Comparison of ENCODE assay signal across 35 cellular contexts in genomic region chr1:203492486-203493130, GRCh38. TPM values are rescaled to one million over a fixed set of nuclear protein-coding genes. Genes with fewer than 3 reads are reported as not detected.
"Had no signal": no experiment of that assay in that cellular context is flagged by ENCODE, and none has a peak within 500 bp of the region (broad histone marks: within the 10 kb centered on the region; RNA-seq: fewer than 3 reads in every experiment).

No MANE protein-coding gene starts in this region.

- H3K4me1 Mint-ChIP-seq: activated naive CD8-positive, alpha-beta T cell treated with anti-CD3 and anti-CD28 coated beads for 36 hours had no signal

- H3K36me3 Mint-ChIP-seq: activated naive CD8-positive, alpha-beta T cell treated with anti-CD3 and anti-CD28 coated beads for 36 hours; immature natural killer cell; mesothelial cell of epicardium; naive B cell; stimulated activated memory B cell treated with anti-CD40 and anti-IgM and Interleukin-4, amounts not matched to agents 10 μg/mL and 1 μg/mL and 100 μg/mL, for 72 hours; type B pancreatic cell had no signal

- H3K4me3 ChIP-seq: adrenal gland, body of pancreas, cardiac muscle cell, esophagus muscularis mucosa, heart left ventricle, pancreas, prostate gland, vagina had no signal

- H3K27me3 Mint-ChIP-seq: activated naive CD8-positive, alpha-beta T cell treated with anti-CD3 and anti-CD28 coated beads for 36 hours; stimulated activated naive CD8-positive, alpha-beta T cell treated with anti-CD3 and anti-CD28 coated beads, Interleukin-15, amount 100 ng/mL, for 72 hours had no signal

- H3K4me1 ChIP-seq: foreskin keratinocyte, prostate gland had no signal

- H3K27ac Mint-ChIP-seq: activated naive CD4-positive, alpha-beta T cell treated with anti-CD3 and anti-CD28 coated beads for 36 hours; activated naive CD8-positive, alpha-beta T cell treated with anti-CD3 and anti-CD28 coated beads for 36 hours; activated T-helper 1 cell treated with anti-CD3 and anti-CD28 coated beads, Interleukin-12 subunit alpha, Interleukin-12 subunit beta, Interleukin-2, Interleukin-4 antibody, amounts not matched to agents 30 ng/mL and 10 ng/mL and 1 ng/mL, durations not matched to agents 14 hours and 24 hours and 36 hours; immature natural killer cell; mesothelial cell of epicardium; stimulated activated memory B cell treated with anti-CD40 and anti-IgM and Interleukin-4, amounts not matched to agents 10 μg/mL and 1 μg/mL and 100 μg/mL, for 72 hours; T-helper 2 cell treated with Interferon-gamma antibody and Interleukin-4, amounts not matched to agents 5 μg/mL and 100 μg/mL, for 36 hours; type B pancreatic cell had no signal

- H3K9me3 Mint-ChIP-seq: activated naive CD4-positive, alpha-beta T cell treated with anti-CD3 and anti-CD28 coated beads for 36 hours; activated naive CD8-positive, alpha-beta T cell treated with anti-CD3 and anti-CD28 coated beads for 36 hours; activated T-helper 1 cell treated with anti-CD3 and anti-CD28 coated beads, Interleukin-12 subunit alpha, Interleukin-12 subunit beta, Interleukin-2, Interleukin-4 antibody, amounts not matched to agents 30 ng/mL and 10 ng/mL and 1 ng/mL, durations not matched to agents 14 hours and 24 hours and 36 hours; immature natural killer cell; mesothelial cell of epicardium; naive B cell; stimulated activated memory B cell treated with anti-CD40 and anti-IgM and Interleukin-4, amounts not matched to agents 10 μg/mL and 1 μg/mL and 100 μg/mL, for 72 hours; stimulated activated naive CD8-positive, alpha-beta T cell treated with anti-CD3 and anti-CD28 coated beads, Interleukin-15, amount 100 ng/mL, for 72 hours; T-helper 2 cell treated with Interferon-gamma antibody and Interleukin-4, amounts not matched to agents 5 μg/mL and 100 μg/mL, for 36 hours; type B pancreatic cell had no signal

- H3K36me3 ChIP-seq: adrenal gland, cardiac muscle cell, heart left ventricle, pancreas, prostate gland, vagina had no signal

- ATAC-seq: body of pancreas; foreskin keratinocyte; heart left ventricle; pancreas; sciatic nerve; stimulated activated memory B cell treated with anti-CD40 and anti-IgM and Interleukin-4, amounts not matched to agents 10 μg/mL and 1 μg/mL and 100 μg/mL, for 72 hours; stimulated activated naive CD8-positive, alpha-beta T cell treated with anti-CD3 and anti-CD28 coated beads, Interleukin-15, amount 100 ng/mL, for 72 hours had no signal

- H3K9me3 ChIP-seq: adrenal gland, body of pancreas, esophagus muscularis mucosa, heart left ventricle, pancreas, prostate gland, vagina had no signal

- H3K4me3 Mint-ChIP-seq: activated naive CD4-positive, alpha-beta T cell treated with anti-CD3 and anti-CD28 coated beads for 36 hours; activated naive CD8-positive, alpha-beta T cell treated with anti-CD3 and anti-CD28 coated beads for 36 hours; activated T-helper 1 cell treated with anti-CD3 and anti-CD28 coated beads, Interleukin-12 subunit alpha, Interleukin-12 subunit beta, Interleukin-2, Interleukin-4 antibody, amounts not matched to agents 30 ng/mL and 10 ng/mL and 1 ng/mL, durations not matched to agents 14 hours and 24 hours and 36 hours; immature natural killer cell; mesothelial cell of epicardium; stimulated activated memory B cell treated with anti-CD40 and anti-IgM and Interleukin-4, amounts not matched to agents 10 μg/mL and 1 μg/mL and 100 μg/mL, for 72 hours; stimulated activated naive CD8-positive, alpha-beta T cell treated with anti-CD3 and anti-CD28 coated beads, Interleukin-15, amount 100 ng/mL, for 72 hours; T-helper 2 cell treated with Interferon-gamma antibody and Interleukin-4, amounts not matched to agents 5 μg/mL and 100 μg/mL, for 36 hours; type B pancreatic cell had no signal

- H3K27ac ChIP-seq: adrenal gland, body of pancreas, cardiac muscle cell, foreskin keratinocyte, pancreas, prostate gland, vagina had no signal

- DNase-seq: activated CD4-positive, alpha-beta T cell treated with anti-CD3 and anti-CD28 coated beads for 48 hours; activated CD4-positive, alpha-beta T cell treated with anti-CD3 and anti-CD28 coated beads, Interleukin-2, amount 50 U/mL, for 48 hours; activated CD8-positive, alpha-beta memory T cell treated with anti-CD3 and anti-CD28 coated beads for 24 hours; activated CD8-positive, alpha-beta memory T cell treated with anti-CD3 and anti-CD28 coated beads, Interleukin-2, amount 50 U/mL, for 4 hours; activated effector memory CD4-positive, alpha-beta T cell treated with anti-CD3 and anti-CD28 coated beads, Interleukin-2, amount 50 U/mL, for 16 hours; activated naive CD4-positive, alpha-beta T cell treated with anti-CD3 and anti-CD28 coated beads for 36 hours; activated naive CD8-positive, alpha-beta T cell treated with anti-CD3 and anti-CD28 coated beads for 36 hours; activated T-cell treated with anti-CD3 and anti-CD28 coated beads, Interleukin-2, amount 50 U/mL, for 1 hour; adrenal gland; aorta; body of pancreas; dermis blood vessel endothelial cell; effector CD4-positive, alpha-beta T cell; foreskin keratinocyte; heart left ventricle; immature natural killer cell; naive B cell; pancreas; small intestine; stimulated activated CD4-positive, alpha-beta T cell treated with anti-CD3 and anti-CD28 coated beads, Interleukin-4, amount 100 ng/mL, for 4 hours; stimulated activated CD8-positive, alpha-beta memory T cell treated with anti-CD3 and anti-CD28 coated beads, Interleukin-4, amount 100 ng/mL, for 48 hours; stimulated activated naive CD8-positive, alpha-beta T cell treated with anti-CD3 and anti-CD28 coated beads, Interleukin-15, amount 100 ng/mL, for 72 hours had no signal

- H3K27me3 ChIP-seq: adrenal gland, body of pancreas, esophagus muscularis mucosa, foreskin keratinocyte, heart left ventricle, pancreas, vagina had no signal

RNA-seq across cellular contexts. Expression of gene OPTC, which starts 1.3 kb away (rescaled TPM):
- total RNA-seq: activated naive CD4-positive, alpha-beta T cell treated with anti-CD3 and anti-CD28 coated beads for 36 hours; activated naive CD8-positive, alpha-beta T cell treated with anti-CD3 and anti-CD28 coated beads for 36 hours; activated T-helper 1 cell treated with anti-CD3 and anti-CD28 coated beads, Interleukin-12 subunit alpha, Interleukin-12 subunit beta, Interleukin-2, Interleukin-4 antibody, amounts not matched to agents 30 ng/mL and 10 ng/mL and 1 ng/mL, durations not matched to agents 14 hours and 24 hours and 36 hours; adrenal gland; aorta; body of pancreas; cardiac muscle cell; dermis blood vessel endothelial cell; esophagus muscularis mucosa; foreskin keratinocyte; heart left ventricle; kidney epithelial cell; lower leg skin; mesothelial cell of epicardium; pancreas; prostate gland; sciatic nerve; vagina had no signal
- polyA plus RNA-seq: cardiac muscle cell, foreskin keratinocyte, heart left ventricle, immature natural killer cell, neural cell, pancreas, small intestine had no signal

RNA-seq across cellular contexts. Expression of gene PRELP, which starts 17.0 kb away (rescaled TPM):
- total RNA-seq: activated naive CD4-positive, alpha-beta T cell treated with anti-CD3 and anti-CD28 coated beads for 36 hours; activated naive CD8-positive, alpha-beta T cell treated with anti-CD3 and anti-CD28 coated beads for 36 hours; activated T-helper 1 cell treated with anti-CD3 and anti-CD28 coated beads, Interleukin-12 subunit alpha, Interleukin-12 subunit beta, Interleukin-2, Interleukin-4 antibody, amounts not matched to agents 30 ng/mL and 10 ng/mL and 1 ng/mL, durations not matched to agents 14 hours and 24 hours and 36 hours; cardiac muscle cell; dermis blood vessel endothelial cell had no signal
- polyA plus RNA-seq: immature natural killer cell, neural cell had no signal
